Comparison of ENCODE assay signal across 8 cellular contexts in the genomic region with DNA sequence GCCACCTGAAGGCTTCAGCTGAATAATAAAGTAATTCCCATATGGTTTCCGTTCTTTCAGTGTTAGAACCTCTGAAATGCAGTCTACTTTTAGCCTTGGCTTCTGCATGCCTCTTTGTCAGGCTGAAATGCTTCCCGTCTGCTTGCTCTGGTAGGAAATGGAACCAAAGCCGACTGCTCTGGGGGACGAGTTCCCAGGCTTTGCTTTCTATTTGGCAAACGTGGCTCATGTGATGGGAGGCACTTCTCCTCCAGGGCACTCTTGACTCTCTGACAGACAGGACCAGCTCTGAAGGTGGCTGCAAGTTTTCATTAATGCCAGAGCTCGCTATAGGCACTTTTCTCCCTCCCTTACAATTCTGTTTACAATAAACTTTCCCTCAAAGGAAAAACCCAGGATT.
A peak's percentile ranks its signal among the peaks of the same experiment; 100 is the strongest.
DNase-seq lines count a peak whose midpoint lies in the region; TF ChIP-seq lines count a peak whose summit lies in the region.

No MANE protein-coding gene starts in this region.

- 32% methylated on average over 6 of the region's 6 CpGs for WGBS in mesenchymal stem cell
- WGBS in transverse colon (ENCODE audit: low coverage in 1 of 2), 2 donors = 35 to 54% methylated on average over 5 to 6 of the region's 6 CpGs

- no peak overlapping the region for H3K23ac ChIP-seq in mesenchymal stem cell (ENCODE audit: low read length in 2 of 2)

- no peak overlapping the region for H2BK15ac ChIP-seq in mesenchymal stem cell (ENCODE audit: low read depth, poor library complexity, severe bottlenecking)

- H3K14ac ChIP-seq in mesenchymal stem cell (ENCODE audit: low read length in 2 of 2) = no peak overlapping the region

- peak overlapping the region; percentile 55 for H2AFZ ChIP-seq in mesenchymal stem cell (ENCODE audit: low read depth, low read length)

- TF ChIP-seq CTCF in transverse colon (IDR thresholded peaks at IDR 0.05) = no peak

- TF ChIP-seq POLR2A in transverse colon (IDR thresholded peaks at IDR 0.05) = no peak

- no peak overlapping the region for H2AK5ac ChIP-seq in mesenchymal stem cell (ENCODE audit: low read length, severe bottlenecking)

- H3K4me1 ChIP-seq in mesenchymal stem cell (ENCODE audit: control insufficient read depth, insufficient read depth, low read depth, low read length) (no peaks in the 10 kb centered on the region), transverse colon (peaks cover 0 to 14% (median 2%) of the 10 kb centered on the region in 4 donors)

- H3K4ac ChIP-seq in mesenchymal stem cell (ENCODE audit: low read depth in 1 of 2, low read length in 2 of 2) = no peak overlapping the region

- H3K27ac ChIP-seq in mesenchymal stem cell (ENCODE audit: low read length, poor library complexity, severe bottlenecking) (peak overlapping the region; percentile 28), transverse colon (peak overlapping the region; percentile 43 to 49 (median 47))

- H3K9me3 ChIP-seq in mesenchymal stem cell (ENCODE audit: control insufficient read depth, low read length) (no peaks in the 10 kb centered on the region), transverse colon (no peaks in the 10 kb centered on the region)

- H3K27me3 ChIP-seq in mesenchymal stem cell (ENCODE audit: control insufficient read depth in 1 of 2, insufficient read depth in 1 of 2, low read length in 2 of 2) (no peaks in the 10 kb centered on the region), transverse colon (no peaks in the 10 kb centered on the region)

- H2BK120ac ChIP-seq in mesenchymal stem cell (ENCODE audit: low read depth, low read length) = peak overlapping the region; percentile 79

- no peaks in the 10 kb centered on the region for H3K79me1 ChIP-seq in mesenchymal stem cell (replicated peaks; ENCODE audit: low read length, poor library complexity, severe bottlenecking)

- H3K9ac ChIP-seq in mesenchymal stem cell (ENCODE audit: low read length) = peak overlapping the region; percentile 86

- peak overlapping the region in 1 of 2 experiments; percentile 62 for H3K18ac ChIP-seq in mesenchymal stem cell (ENCODE audit: low read depth in 1 of 2, low read length in 2 of 2)

- DNase-seq in NCI-H1694 (lab: John Stamatoyannopoulos, UW) (peak; percentile 14), epidermal melanocyte (ENCODE audit: insufficient read length, low spot score) (peak; percentile 45), mesenchymal stem cell (peak; percentile 68), transverse colon (no peak), NCI-H446 treated with DMSO at 0.1 percent for 48 hours (lab: John Stamatoyannopoulos, UW) (no peak), SW480 (ENCODE audit: low spot score) (no peak)
- no peak for DNase-seq in central memory CD4-positive, alpha-beta T cell
- no peak for DNase-seq in stimulated activated naive CD4-positive, alpha-beta T cell (lab: John Stamatoyannopoulos, UW)

- no peak overlapping the region for H2BK5ac ChIP-seq in mesenchymal stem cell (ENCODE audit: low read depth, low read length, poor library complexity, severe bottlenecking)

- intact Hi-C loops in transverse colon (cut with DNase I; ENCODE audit: low total_unique reads) = no loop called here

- H3K4me3 ChIP-seq in mesenchymal stem cell (ENCODE audit: insufficient read depth in 1 of 2, low read depth in 1 of 2, low read length in 2 of 2) (peak overlapping the region in 1 of 2 experiments; percentile 74), transverse colon (peak overlapping the region in 1 of 4 donors; percentile 12)

- H2BK12ac ChIP-seq in mesenchymal stem cell (ENCODE audit: low read length in 2 of 2) = peak overlapping the region in 1 of 2 experiments; percentile 18

- no peaks in the 10 kb centered on the region for H3K36me3 ChIP-seq in mesenchymal stem cell (ENCODE audit: control insufficient read depth in 1 of 2, insufficient read depth in 2 of 2, low read depth in 1 of 2, low read length in 2 of 2)
- no peaks in the 10 kb centered on the region for H3K36me3 ChIP-seq in transverse colon

- no peak for TF ChIP-seq EP300 in transverse colon (IDR thresholded peaks at IDR 0.05; ENCODE audit: low read depth)

- in situ Hi-C loops in transverse colon (cut with MboI; ENCODE audit: low pct_ligation_motif_present in 1 of 4, low pct_unique_long_range_greater_than_20kb in 1 of 4, low sequenced_read_pairs in 3 of 4) = no loop called here

- H3K4me2 ChIP-seq in mesenchymal stem cell (ENCODE audit: low read length, poor library complexity, severe bottlenecking) = peak overlapping the region; percentile 38

- no peak overlapping the region for H4K8ac ChIP-seq in mesenchymal stem cell (ENCODE audit: low read length)

- no peak overlapping the region for H4K91ac ChIP-seq in mesenchymal stem cell (ENCODE audit: low read length)

Comparison
In these comparisons a context has a peak if more than half of its experiments do, and no peak if none do; other contexts are left out.
1. DNase-seq: peak in NCI-H1694 (single experiment), epidermal melanocyte (single experiment) and mesenchymal stem cell (single experiment); none in transverse colon (single experiment), NCI-H446 treated with DMSO at 0.1 percent for 48 hours (single experiment), central memory CD4-positive, alpha-beta T cell (single experiment), stimulated activated naive CD4-positive, alpha-beta T cell (0 of 6) and SW480 (single experiment).